1 cellular context compared by ENCODE assay signal in genomic region chr11:70333206-70333605, GRCh38.
TF ChIP-seq lines count a peak whose summit lies in the region.

No MANE protein-coding gene starts in this region.

TF ChIP-seq in IMR-90, 13 proteins besides CTCF, POLR2A, EP300 and RAD21 (continued from another document):
- TF ChIP-seq ELK1 (IDR thresholded peaks at IDR 0.05; ENCODE audit: borderline replicate concordance, low read depth, low read length) (no peak), MAFK (IDR thresholded peaks at IDR 0.05; ENCODE audit: low read depth, low read length) (peak; percentile 77), NFE2L2 (IDR thresholded peaks at IDR 0.05; ENCODE audit: low read depth, low read length) (peak; percentile 30; the same call in 1 of the 2 replicates), RCOR1 (IDR thresholded peaks at IDR 0.05; ENCODE audit: insufficient replicate concordance, low read length) (no peak), SMC3 (IDR thresholded peaks at IDR 0.05; ENCODE audit: low read depth, low read length) (no peak), MXI1 (IDR thresholded peaks at IDR 0.05; ENCODE audit: borderline replicate concordance, low read depth, low read length) (peak; percentile 94), CHD1 (IDR thresholded peaks at IDR 0.05; ENCODE audit: low read depth, low read length) (no peak)
